ENCODE assay signal across 17 cellular contexts in genomic region chr9:126693428-126693931, GRCh38.
DNase-seq lines count a peak whose midpoint lies in the region; ATAC-seq and TF ChIP-seq lines count a peak whose summit lies in the region.
"Had no signal": no experiment of that assay in that cellular context is flagged by ENCODE, and none has a peak within 500 bp of the region (broad histone marks: within the 10 kb centered on the region; RNA-seq: fewer than 3 reads in every experiment).

No MANE protein-coding gene starts in this region.

- DNase-seq in activated CD8-positive, alpha-beta memory T cell treated with anti-CD3 and anti-CD28 coated beads, Interleukin-2, amount 50 U/mL, for 4 hours = peak; percentile 13
- no peak for DNase-seq in activated CD8-positive, alpha-beta memory T cell treated with anti-CD3 and anti-CD28 coated beads for 24 hours
- DNase-seq in Daoy (ENCODE audit: low read depth) = peak; percentile 1
- peak; percentile 42 for DNase-seq in ecto neural progenitor cell (ENCODE audit: low spot score)
- DNase-seq in osteoblast (ENCODE audit: insufficient read length, low spot score, missing footprints) = peak; percentile 78
- DNase-seq in ureter (ENCODE audit: low spot score) = no peak
- DNase-seq in AG08395 (ENCODE audit: low spot score) = no peak
- DNase-seq: COR-L47, DMS153, MV-4-11, NCI-H1417 treated with DMSO at 0.1 percent for 48 hours, NCI-H2029 treated with DMSO at 0.1 percent for 48 hours, NCI-H510A, NCI-H82 had no signal

- no peak for ATAC-seq in HG03280 (IDR thresholded peaks at IDR 0.05; ENCODE audit: unreplicated experiment)

- H4K20me1 ChIP-seq in osteoblast (ENCODE audit: insufficient read depth, low read length) = no peaks in the 10 kb centered on the region

- no peak for TF ChIP-seq CTCF in osteoblast (IDR thresholded peaks at IDR 0.05; ENCODE audit: extremely low read depth, low read depth, low read length)

- H2AFZ ChIP-seq in osteoblast (ENCODE audit: low read length) = no peak overlapping the region

- H3K27ac ChIP-seq in osteoblast (ENCODE audit: low read depth, low read length) = no peak overlapping the region
- H3K27ac ChIP-seq: C4-2B had no signal

- H3K9me3 ChIP-seq in osteoblast (ENCODE audit: low read depth, low read length) = no peaks in the 10 kb centered on the region
- H3K9me3 ChIP-seq: HAP-1 had no signal

- H3K4me1 ChIP-seq in osteoblast (ENCODE audit: insufficient read depth, low read length) = no peaks in the 10 kb centered on the region
- H3K4me1 ChIP-seq: HAP-1 had no signal

- no peaks in the 10 kb centered on the region for H3K36me3 ChIP-seq in osteoblast (ENCODE audit: insufficient read depth, low read length)
- H3K36me3 ChIP-seq: HAP-1 had no signal

- no peaks in the 10 kb centered on the region for H3K79me2 ChIP-seq in osteoblast (ENCODE audit: insufficient read depth, low read length)

- H3K4me2 ChIP-seq in osteoblast (ENCODE audit: insufficient read depth, low read length) = no peak overlapping the region

- no peak overlapping the region for H3K4me3 ChIP-seq in osteoblast (ENCODE audit: insufficient read depth, low read length)
- H3K4me3 ChIP-seq: HAP-1 had no signal

- H3K27me3 ChIP-seq in osteoblast (ENCODE audit: insufficient read depth, low read length) = peaks cover 4% of the 10 kb centered on the region

Comparison
In these comparisons a context has a peak if more than half of its experiments do, and no peak if none do; other contexts are left out.
1. DNase-seq: peak in activated CD8-positive, alpha-beta memory T cell treated with anti-CD3 and anti-CD28 coated beads, Interleukin-2, amount 50 U/mL, for 4 hours (single experiment), Daoy (single experiment), ecto neural progenitor cell (single experiment) and osteoblast (single experiment); none in activated CD8-positive, alpha-beta memory T cell treated with anti-CD3 and anti-CD28 coated beads for 24 hours (single experiment), ureter (single experiment) and AG08395 (single experiment).